In the genomic region with DNA sequence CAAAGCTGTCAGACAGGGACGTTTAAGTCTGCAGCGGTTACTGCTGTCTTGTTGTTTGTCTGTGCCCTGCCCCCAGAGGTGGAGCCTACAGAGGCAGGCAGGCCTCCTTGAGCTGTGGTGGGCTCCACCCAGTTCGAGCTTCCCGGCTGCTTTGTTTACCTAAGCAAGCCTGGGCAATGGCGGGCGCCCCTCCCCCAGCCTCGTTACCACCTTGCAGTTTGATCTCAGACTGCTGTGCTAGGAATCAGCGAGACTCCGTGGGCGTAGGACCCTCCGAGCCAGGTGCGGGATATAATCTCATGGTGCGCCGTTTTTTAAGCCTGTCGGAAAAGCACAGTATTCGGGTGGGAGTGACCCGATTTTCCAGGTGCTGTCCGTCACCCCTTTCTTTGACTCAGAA, we compare ENCODE assay signal across 7 cellular contexts. TPM values are rescaled to one million over a fixed set of nuclear protein-coding genes. Genes with fewer than 3 reads are reported as not detected.
"Had no signal": no experiment of that assay in that cellular context is flagged by ENCODE, and none has a peak within 500 bp of the region (broad histone marks: within the 10 kb centered on the region; RNA-seq: fewer than 3 reads in every experiment).

No MANE protein-coding gene starts in this region.

RNA-seq across cellular contexts. Expression of gene BRS3, which starts 42.1 kb away (rescaled TPM):
- total RNA-seq: GM23248, GM23338, H1, H4, H7, H9, HFFc6 had no signal
- polyA plus RNA-seq: GM23248, GM23338, H1 had no signal
